Comparison of ENCODE assay signal across 13 cellular contexts in genomic region chr12:96617178-96617577, GRCh38.
DNase-seq lines count a peak whose midpoint lies in the region; ATAC-seq and TF ChIP-seq lines count a peak whose summit lies in the region.
"Had no signal": no experiment of that assay in that cellular context is flagged by ENCODE, and none has a peak within 500 bp of the region (broad histone marks: within the 10 kb centered on the region; RNA-seq: fewer than 3 reads in every experiment).

No MANE protein-coding gene starts in this region.

- no peaks in the 10 kb centered on the region for H3K4me1 ChIP-seq in esophagus muscularis mucosa
- H3K4me1 ChIP-seq: left ventricle myocardium inferior had no signal

- no peaks in the 10 kb centered on the region; the same call in none of the 2 replicates for H3K27me3 Mint-ChIP-seq in WTC11 (ENCODE audit: low read depth)
- H3K27me3 Mint-ChIP-seq in mesothelial cell of epicardium (ENCODE audit: low read depth) = peaks cover 33% of the 10 kb centered on the region

- DNase-seq in ELR (ENCODE audit: low read depth) (peak; percentile 32), HT-29 (ENCODE audit: low spot score) (peak; percentile 34), WTC11 (ENCODE audit: low spot score) (peak; percentile 14), mesothelial cell of epicardium (ENCODE audit: low spot score in 2 of 2, unreplicated experiment in 2 of 2) (no peak), esophagus muscularis mucosa (ENCODE audit: extremely low spot score) (no peak)
- no peak for DNase-seq in activated CD8-positive, alpha-beta memory T cell treated with anti-CD3 and anti-CD28 coated beads for 24 hours
- no peak for DNase-seq in activated CD4-positive, CD25-positive, alpha-beta regulatory T cell (lab: John Stamatoyannopoulos, UW)
- DNase-seq: activated gamma-delta T cell treated with Interleukin-2 at 50 U/mL for 16 hours, left ventricle myocardium inferior, NCI-H1105, T1000 had no signal

- no peak; the same call in 1 of the 2 replicates for ATAC-seq in WTC11

- intact Hi-C loops in esophagus muscularis mucosa (cut with DNase I) = no loop called here

- H3K9me3 Mint-ChIP-seq in WTC11 (peaks cover 16% of the 10 kb centered on the region), mesothelial cell of epicardium (peaks cover 14% of the 10 kb centered on the region)

- no peak overlapping the region for H3K4me3 ChIP-seq in esophagus muscularis mucosa
- H3K4me3 ChIP-seq: left ventricle myocardium inferior, smooth muscle cell had no signal

- no peak overlapping the region for H3K27ac Mint-ChIP-seq in WTC11
- no peak overlapping the region for H3K27ac Mint-ChIP-seq in mesothelial cell of epicardium
- H3K27ac Mint-ChIP-seq: brain had no signal

- CTCF ChIA-PET in WTC11 (lab: Charles Lee) = interaction anchor here (1.4 kb wide), 1 partner anchor 103 kb away, joined by 4 read pairs; no protein-coding TSS in a partner anchor

- 88% methylated on average over 2 of the region's 2 CpGs for WGBS in esophagus muscularis mucosa

- no peak overlapping the region for H3K27ac ChIP-seq in esophagus muscularis mucosa (replicated peaks in 1 of 4)
- H3K27ac ChIP-seq: left ventricle myocardium inferior had no signal

- TF ChIP-seq POLR2A in esophagus muscularis mucosa (IDR thresholded peaks at IDR 0.05; ENCODE audit: low read depth) = no peak

- no peaks in the 10 kb centered on the region for H3K27me3 ChIP-seq in esophagus muscularis mucosa

- H3K4me3 Mint-ChIP-seq in WTC11 (no peak overlapping the region), mesothelial cell of epicardium (no peak overlapping the region)
- H3K4me3 Mint-ChIP-seq: brain had no signal

- POLR2A ChIA-PET in WTC11 (lab: Charles Lee) = interaction anchor here (0.6 kb wide), 1 partner anchor 62 kb away, joined by 4 read pairs; no protein-coding TSS in a partner anchor

- H3K4me1 Mint-ChIP-seq in WTC11 (no peaks in the 10 kb centered on the region), mesothelial cell of epicardium (peaks cover 3% of the 10 kb centered on the region)
- H3K4me1 Mint-ChIP-seq: brain had no signal

- no peaks in the 10 kb centered on the region for H3K36me3 ChIP-seq in esophagus muscularis mucosa
- H3K36me3 ChIP-seq: left ventricle myocardium inferior had no signal

- H3K9me3 ChIP-seq in esophagus muscularis mucosa = no peaks in the 10 kb centered on the region
- H3K9me3 ChIP-seq: left ventricle myocardium inferior had no signal

- no peak for TF ChIP-seq EP300 in esophagus muscularis mucosa (IDR thresholded peaks at IDR 0.05)

- peaks cover 5% of the 10 kb centered on the region; the same call in 1 of the 2 replicates for H3K36me3 Mint-ChIP-seq in WTC11
- no peaks in the 10 kb centered on the region for H3K36me3 Mint-ChIP-seq in mesothelial cell of epicardium

- TF ChIP-seq CTCF in WTC11 (IDR thresholded peaks at IDR 0.05) (no peak), mesothelial cell of epicardium (IDR thresholded peaks at IDR 0.05; ENCODE audit: unreplicated experiment) (peak; percentile 34), esophagus muscularis mucosa (IDR thresholded peaks at IDR 0.05) (no peak)

TF ChIP-seq in WTC11, 78 proteins besides CTCF, POLR2A, EP300 and RAD21:
- TF ChIP-seq OVOL2 (CRISPR knock-in tag; IDR thresholded peaks at IDR 0.05; ENCODE audit: borderline replicate concordance) = no peak
- TF ChIP-seq TEAD4 (CRISPR knock-in tag; IDR thresholded peaks at IDR 0.05) = no peak
- TF ChIP-seq, protein P1, sequence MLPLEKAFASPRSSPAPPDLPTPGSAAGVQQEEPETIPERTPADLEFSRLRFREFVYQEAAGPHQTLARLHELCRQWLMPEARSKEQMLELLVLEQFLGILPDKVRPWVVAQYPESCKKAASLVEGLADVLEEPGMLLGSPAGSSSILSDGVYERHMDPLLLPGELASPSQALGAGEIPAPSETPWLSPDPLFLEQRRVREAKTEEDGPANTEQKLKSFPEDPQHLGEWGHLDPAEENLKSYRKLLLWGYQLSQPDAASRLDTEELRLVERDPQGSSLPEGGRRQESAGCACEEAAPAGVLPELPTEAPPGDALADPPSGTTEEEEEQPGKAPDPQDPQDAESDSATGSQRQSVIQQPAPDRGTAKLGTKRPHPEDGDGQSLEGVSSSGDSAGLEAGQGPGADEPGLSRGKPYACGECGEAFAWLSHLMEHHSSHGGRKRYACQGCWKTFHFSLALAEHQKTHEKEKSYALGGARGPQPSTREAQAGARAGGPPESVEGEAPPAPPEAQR (CRISPR knock-in tag; IDR thresholded peaks at IDR 0.05) = no peak
- no peak for TF ChIP-seq KAT7 (CRISPR knock-in tag; IDR thresholded peaks at IDR 0.05; ENCODE audit: borderline replicate concordance)

Comparison
In these comparisons a context has a peak if more than half of its experiments do, and no peak if none do; other contexts are left out.
1. DNase-seq: peak in ELR (single experiment), HT-29 (single experiment) and WTC11 (single experiment); none in mesothelial cell of epicardium (0 of 2), activated CD8-positive, alpha-beta memory T cell treated with anti-CD3 and anti-CD28 coated beads for 24 hours (single experiment), activated CD4-positive, CD25-positive, alpha-beta regulatory T cell (0 of 4) and esophagus muscularis mucosa (single experiment).